Comparison of ENCODE assay signal across 12 cellular contexts in genomic region chr10:79237801-79238520, GRCh38.
A peak's percentile ranks its signal among the peaks of the same experiment; 100 is the strongest.
DNase-seq lines count a peak whose midpoint lies in the region; ATAC-seq and TF ChIP-seq lines count a peak whose summit lies in the region.
"Had no signal": no experiment of that assay in that cellular context is flagged by ENCODE, and none has a peak within 500 bp of the region (broad histone marks: within the 10 kb centered on the region; RNA-seq: fewer than 3 reads in every experiment).

No MANE protein-coding gene starts in this region.

- POLR2A ChIA-PET in PC-9 (lab: Charles Lee; ENCODE audit: unreplicated experiment), result interaction anchor here (0.6 kb wide), 2 partner anchors 27 to 552 kb away, joined by 3 to 4 read pairs; no protein-coding TSS in a partner anchor

- no peak overlapping the region for H3K27ac Mint-ChIP-seq in activated T-cell treated with anti-CD3 and anti-CD28 coated beads, Interleukin-2, amount 50 U/mL, for 24 hours
- H3K27ac Mint-ChIP-seq: T-helper 1 cell treated with Interleukin-12 subunit alpha and Interleukin-12 subunit beta and Interleukin-4 antibody, amounts not matched to agents 30 μg/mL and 1 μg/mL, for 36 hours had no signal

- peaks cover 17% of the 10 kb centered on the region for H3K4me1 Mint-ChIP-seq in activated T-cell treated with anti-CD3 and anti-CD28 coated beads, Interleukin-2, amount 50 U/mL, for 24 hours (ENCODE audit: low read depth)

- in situ Hi-C loops in gastrocnemius medialis (cut with MboI; ENCODE audit: low sequenced_read_pairs in 4 of 4), result no loop called here

- DNase-seq in DMS153 treated with DMSO at 0.1 percent for 48 hours (lab: John Stamatoyannopoulos, UW; ENCODE audit: unreplicated experiment) (peak; percentile 21), PC-9 (peak; percentile 66 to 94), gastrocnemius medialis (no peak)
- no peak for DNase-seq in activated effector memory CD4-positive, alpha-beta T cell treated with anti-CD3 and anti-CD28 coated beads, Interleukin-2, amount 50 U/mL, for 16 hours
- DNase-seq in activated CD4-positive, alpha-beta T cell treated with anti-CD3 and anti-CD28 coated beads for 4 hours, result no peak
- DNase-seq in activated T-cell treated with anti-CD3 and anti-CD28 coated beads, Interleukin-2, amount 50 U/mL, for 24 hours, result no peak
- DNase-seq: NCI-H774 had no signal

- TF ChIP-seq EP300 in gastroesophageal sphincter (IDR thresholded peaks at IDR 0.05), result no peak

- no peaks in the 10 kb centered on the region for H4K20me1 ChIP-seq in PC-9 (ENCODE audit: insufficient read depth)

- BruUV-seq in PC-9 (replicated peaks; lab: Mats Ljungman, UMichigan), result no TSS peak

- no peaks in the 10 kb centered on the region for H3K9me3 ChIP-seq in PC-9 (ENCODE audit: insufficient read depth, low read depth)
- no peaks in the 10 kb centered on the region for H3K9me3 ChIP-seq in gastroesophageal sphincter
- no peaks in the 10 kb centered on the region for H3K9me3 ChIP-seq in gastrocnemius medialis
- H3K9me3 ChIP-seq: tibial nerve had no signal

- H3K4me3 Mint-ChIP-seq in activated T-cell treated with anti-CD3 and anti-CD28 coated beads, Interleukin-2, amount 50 U/mL, for 24 hours, result no peak overlapping the region
- H3K4me3 Mint-ChIP-seq: T-helper 1 cell treated with Interleukin-12 subunit alpha and Interleukin-12 subunit beta and Interleukin-4 antibody, amounts not matched to agents 30 μg/mL and 1 μg/mL, for 36 hours had no signal

- no peaks in the 10 kb centered on the region for H3K9me3 Mint-ChIP-seq in activated T-cell treated with anti-CD3 and anti-CD28 coated beads, Interleukin-2, amount 50 U/mL, for 24 hours
- H3K9me3 Mint-ChIP-seq: T-helper 1 cell treated with Interleukin-12 subunit alpha and Interleukin-12 subunit beta and Interleukin-4 antibody, amounts not matched to agents 30 μg/mL and 1 μg/mL, for 36 hours had no signal

- H3K9me2 ChIP-seq in PC-9 (ENCODE audit: insufficient read depth), result no peaks in the 10 kb centered on the region

- H3K27ac ChIP-seq in PC-9 (peak overlapping the region; percentile 58), gastroesophageal sphincter (peak overlapping the region in 3 of 4 donors; percentile 70 to 75 (median 75)), gastrocnemius medialis (peak overlapping the region in 3 of 4 donors; percentile 19 to 57 (median 53))

- no peaks in the 10 kb centered on the region for H3K27me3 ChIP-seq in PC-9 (ENCODE audit: insufficient read depth, low read depth)
- H3K27me3 ChIP-seq in gastroesophageal sphincter, result no peaks in the 10 kb centered on the region
- H3K27me3 ChIP-seq in gastrocnemius medialis, result no peaks in the 10 kb centered on the region
- H3K27me3 ChIP-seq: tibial nerve had no signal

- H3K4me1 ChIP-seq in PC-9 (replicated peaks; ENCODE audit: insufficient read depth) (peaks cover 55% of the 10 kb centered on the region), gastroesophageal sphincter (peaks cover 0 to 98% (median 49%) of the 10 kb centered on the region in 3 donors), gastrocnemius medialis (peaks cover 32% of the 10 kb centered on the region in 2 donors)

- peak overlapping the region; percentile 63 for H3K4me2 ChIP-seq in PC-9

- no peak for TF ChIP-seq CTCF in PC-9 (conservative IDR thresholded peaks at IDR 0.05)
- TF ChIP-seq CTCF in gastroesophageal sphincter (IDR thresholded peaks at IDR 0.05), result no peak
- no peak for TF ChIP-seq CTCF in gastrocnemius medialis (IDR thresholded peaks at IDR 0.05 in 4 of 5, conservative IDR thresholded peaks at IDR 0.05 in 1 of 5)

- no peaks in the 10 kb centered on the region for H3K36me3 Mint-ChIP-seq in activated T-cell treated with anti-CD3 and anti-CD28 coated beads, Interleukin-2, amount 50 U/mL, for 24 hours (ENCODE audit: low read depth)

- no peaks in the 10 kb centered on the region for H3K79me2 ChIP-seq in PC-9 (ENCODE audit: low read depth)

- no peak overlapping the region for H2AFZ ChIP-seq in PC-9

- H3F3A ChIP-seq in PC-9 (ENCODE audit: insufficient read depth, low read depth), result peaks cover 43% of the 10 kb centered on the region

- no peak overlapping the region for H3K4me3 ChIP-seq in PC-9
- H3K4me3 ChIP-seq in gastroesophageal sphincter, result no peak overlapping the region
- H3K4me3 ChIP-seq in gastrocnemius medialis, result no peak overlapping the region
- H3K4me3 ChIP-seq: tibial nerve had no signal

- 42 to 60% methylated on average over 2 to 5 of the region's 15 CpGs for WGBS in gastroesophageal sphincter (ENCODE audit: low coverage in 1 of 2), 2 donors

- TF ChIP-seq POLR2A in gastroesophageal sphincter (IDR thresholded peaks at IDR 0.05), result no peak
- TF ChIP-seq POLR2A in gastrocnemius medialis (IDR thresholded peaks at IDR 0.05), result no peak

- H3K36me3 ChIP-seq in PC-9 (ENCODE audit: low read depth) (0 out of 2 replicates have a peak, but pooled peaks cover 7% of the 10 kb centered on the region), gastroesophageal sphincter (peaks cover 0 to 23% of the 10 kb centered on the region in 2 donors), gastrocnemius medialis (no peaks in the 10 kb centered on the region)

- no peaks in the 10 kb centered on the region for H3K27me3 Mint-ChIP-seq in activated T-cell treated with anti-CD3 and anti-CD28 coated beads, Interleukin-2, amount 50 U/mL, for 24 hours

- intact Hi-C loops in PC-9 (cut with micrococcal nuclease; ENCODE audit: unreplicated experiment) (no loop called here), gastrocnemius medialis (cut with DNase I; ENCODE audit: low total_unique reads) (no loop called here)

- CTCF ChIA-PET in PC-9 (lab: Charles Lee), result no interaction called here

- ATAC-seq in gastroesophageal sphincter (no peak), gastrocnemius medialis (no peak), GM19023 (IDR thresholded peaks at IDR 0.05; ENCODE audit: unreplicated experiment) (no peak)
- ATAC-seq: HCT116 had no signal

Comparison
In these comparisons a context has a peak if more than half of its experiments do, and no peak if none do; other contexts are left out.
1. DNase-seq: peak in DMS153 treated with DMSO at 0.1 percent for 48 hours (single experiment) and PC-9 (2 of 2); none in gastrocnemius medialis (0 of 2), activated effector memory CD4-positive, alpha-beta T cell treated with anti-CD3 and anti-CD28 coated beads, Interleukin-2, amount 50 U/mL, for 16 hours (single experiment), activated CD4-positive, alpha-beta T cell treated with anti-CD3 and anti-CD28 coated beads for 4 hours (0 of 2) and activated T-cell treated with anti-CD3 and anti-CD28 coated beads, Interleukin-2, amount 50 U/mL, for 24 hours (single experiment).
2. Peak in every context shown above with its lines, with median percentiles within 50 percentile points of each other: H3K27ac ChIP-seq.